In genomic region chr11:90639687-90640086, GRCh38 we compare ENCODE assay signal across 12 cellular contexts.
DNase-seq lines count a peak whose midpoint lies in the region; ATAC-seq and TF ChIP-seq lines count a peak whose summit lies in the region.
"Had no signal": no experiment of that assay in that cellular context is flagged by ENCODE, and none has a peak within 500 bp of the region (broad histone marks: within the 10 kb centered on the region; RNA-seq: fewer than 3 reads in every experiment).

No MANE protein-coding gene starts in this region.

- H3K4me1 Mint-ChIP-seq in endothelial cell (ENCODE audit: unreplicated experiment): no peaks in the 10 kb centered on the region

- intact Hi-C loops in OCI-LY7 (cut with micrococcal nuclease; ENCODE audit: unreplicated experiment): no loop called here

- peaks cover 1% of the 10 kb centered on the region for H3K27me3 Mint-ChIP-seq in endothelial cell (ENCODE audit: unreplicated experiment)

- in situ Hi-C loops in GM13977 (cut with MboI; ENCODE audit: low pct_unique_long_range_greater_than_20kb, low sequenced_read_pairs, unreplicated experiment): no loop called here

- no peak overlapping the region for H2AFZ ChIP-seq in OCI-LY7 (ENCODE audit: low read length)

- CTCF ChIA-PET in OCI-LY7 (lab: Charles Lee; ENCODE audit: unreplicated experiment): no interaction called here

- H3K4me3 ChIP-seq in OCI-LY7 (ENCODE audit: low read depth, low read length, poor library complexity, severe bottlenecking): no peak overlapping the region
- H3K4me3 ChIP-seq: lung had no signal

- POLR2A ChIA-PET in OCI-LY7 (lab: Charles Lee): interaction anchor here (1.0 kb wide), 1 partner anchor 10 kb away, joined by 3 read pairs; no protein-coding TSS in a partner anchor

- H3K9me3 ChIP-seq in OCI-LY7 (ENCODE audit: low read length): no peaks in the 10 kb centered on the region

- no peaks in the 10 kb centered on the region for H3K36me3 ChIP-seq in OCI-LY7 (ENCODE audit: insufficient read depth, low read length)

- H3K9me2 ChIP-seq in OCI-LY7 (ENCODE audit: insufficient read depth, low read length): no peaks in the 10 kb centered on the region

- no peak overlapping the region for H3K4me3 Mint-ChIP-seq in endothelial cell (ENCODE audit: unreplicated experiment)

- ATAC-seq in omental fat pad (ENCODE audit: low FRiP score) (peak; percentile 57), HG02588 (IDR thresholded peaks at IDR 0.05; ENCODE audit: unreplicated experiment) (no peak), HG03354 (IDR thresholded peaks at IDR 0.05; ENCODE audit: poor library complexity, severe bottlenecking, unreplicated experiment) (no peak)

- DNase-seq in GM13977 (ENCODE audit: low spot score): no peak
- no peak for DNase-seq in OCI-LY7 (ENCODE audit: low spot score)
- DNase-seq in endothelial cell (ENCODE audit: low spot score): no peak
- no peak for DNase-seq in omental fat pad (ENCODE audit: low spot score)
- no peak for DNase-seq in ecto neural progenitor cell (ENCODE audit: low spot score)
- DNase-seq: activated gamma-delta T cell treated with Interleukin-2 at 50 U/mL for 16 hours, NCI-H748 treated with DMSO at 0.1 percent for 48 hours had no signal

- no peaks in the 10 kb centered on the region for H3K79me2 ChIP-seq in OCI-LY7 (ENCODE audit: insufficient read depth, low read depth, low read length)

- no peaks in the 10 kb centered on the region for H3K36me3 Mint-ChIP-seq in endothelial cell (ENCODE audit: low read depth, unreplicated experiment)

- no peaks in the 10 kb centered on the region for H3K4me1 ChIP-seq in OCI-LY7 (ENCODE audit: insufficient read depth, low read length, poor library complexity, severe bottlenecking)

- TF ChIP-seq CTCF in GM13977 (IDR thresholded peaks at IDR 0.05; ENCODE audit: extremely low read depth, insufficient read depth, missing control alignments): peak; percentile 32
- 0 out of 2 replicates have a peak, but pooled peaks have one; percentile 23 for TF ChIP-seq CTCF in OCI-LY7 (conservative IDR thresholded peaks at IDR 0.05; ENCODE audit: low read length)
- TF ChIP-seq CTCF in endothelial cell (IDR thresholded peaks at IDR 0.05; ENCODE audit: unreplicated experiment): peak; percentile 50
- TF ChIP-seq CTCF in omental fat pad (IDR thresholded peaks at IDR 0.05): no peak

- H3K4me2 ChIP-seq in OCI-LY7 (ENCODE audit: low read length): no peak overlapping the region
- H3K4me2 ChIP-seq: KMS-11 had no signal

- no TSS peak for BruUV-seq in OCI-LY7 (replicated peaks; lab: Mats Ljungman, UMichigan)

- no peaks in the 10 kb centered on the region for H4K20me1 ChIP-seq in OCI-LY7 (ENCODE audit: insufficient read depth, low read length)

- no peaks in the 10 kb centered on the region for H3K9me3 Mint-ChIP-seq in endothelial cell (ENCODE audit: unreplicated experiment)

- no peak overlapping the region for H3K27ac Mint-ChIP-seq in endothelial cell (ENCODE audit: unreplicated experiment)

- no peak overlapping the region for H3K27ac ChIP-seq in OCI-LY7 (ENCODE audit: low read depth, low read length, poor library complexity, severe bottlenecking)
- H3K27ac ChIP-seq: epithelial cell of prostate, KMS-11 had no signal

Comparison
In these comparisons a context has a peak if more than half of its experiments do, and no peak if none do; other contexts are left out.
1. CTCF ChIP-seq: peak in GM13977 (single experiment), OCI-LY7 (single experiment) and endothelial cell (single experiment); none in omental fat pad (0 of 3).